In the genomic region with DNA sequence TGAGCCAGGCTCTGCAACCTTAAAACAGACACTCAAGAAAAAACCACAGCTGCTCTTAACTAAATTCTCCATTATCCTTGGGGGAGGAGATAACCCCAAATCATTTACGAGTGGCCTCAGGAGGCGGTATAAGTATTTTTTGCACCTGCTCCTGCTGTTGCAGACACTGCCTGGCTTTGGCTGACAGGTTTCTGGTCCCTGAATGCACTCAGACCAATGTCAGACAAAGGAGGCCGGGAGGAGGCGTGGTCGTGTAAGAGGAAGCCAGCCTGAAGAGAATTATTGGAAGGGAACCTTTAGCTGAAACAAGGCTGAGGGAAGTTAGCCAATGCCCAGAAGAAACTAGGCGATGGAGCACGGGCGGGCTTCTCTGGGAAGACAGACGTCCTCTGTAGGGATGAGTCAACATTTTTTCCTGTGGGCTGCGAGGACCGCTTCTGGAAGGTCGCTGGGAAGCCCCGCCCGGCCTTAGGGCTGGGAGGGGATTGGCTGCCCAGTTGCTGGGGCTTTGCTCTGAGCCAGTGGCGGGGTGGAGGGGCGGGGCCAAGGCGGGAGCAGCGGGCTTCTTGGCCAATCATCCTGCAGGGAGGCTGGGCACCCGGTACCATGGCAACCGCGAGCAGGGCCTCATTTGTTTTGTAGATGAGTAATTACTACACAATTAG, we compare ENCODE assay signal across 8 cellular contexts.
DNase-seq lines count a peak whose midpoint lies in the region; ATAC-seq and TF ChIP-seq lines count a peak whose summit lies in the region.

No MANE protein-coding gene starts in this region.

- H3K36me3 ChIP-seq in MG63 (no peaks in the 10 kb centered on the region), hepatocyte (replicated peaks; ENCODE audit: insufficient read depth, low read depth) (peaks cover 5% of the 10 kb centered on the region)

- peak overlapping the region; percentile 55 for H3K27ac ChIP-seq in hepatocyte

- ATAC-seq in GM21528 (IDR thresholded peaks at IDR 0.05; ENCODE audit: low FRiP score, unreplicated experiment) = no peak
- ATAC-seq in GM19324 (IDR thresholded peaks at IDR 0.05; ENCODE audit: low FRiP score, unreplicated experiment) = no peak

- DNase-seq in G401 (ENCODE audit: low spot score) = peak; percentile 98
- peak; percentile 99 for DNase-seq in MG63
- peak; percentile 93 for DNase-seq in SHP77 treated with DMSO at 0.1 percent for 48 hours (lab: John Stamatoyannopoulos, UW)
- peak; percentile 81 for DNase-seq in brain pericyte (ENCODE audit: low read depth, low spot score)
- DNase-seq in hepatocyte (ENCODE audit: low spot score) = peak; percentile 96
- peak; percentile 97 to 100 (median 99) for DNase-seq in posterior cingulate gyrus

- H3K27me3 ChIP-seq in MG63 = no peaks in the 10 kb centered on the region
- no peaks in the 10 kb centered on the region for H3K27me3 ChIP-seq in hepatocyte

- H3K4me1 ChIP-seq in hepatocyte (ENCODE audit: insufficient read depth) = peaks cover 24% of the 10 kb centered on the region

- no peaks in the 10 kb centered on the region for H3K9me2 ChIP-seq in hepatocyte (replicated peaks; ENCODE audit: insufficient read depth)

- H3K79me2 ChIP-seq in hepatocyte = no peaks in the 10 kb centered on the region

- intact Hi-C loops in posterior cingulate gyrus (cut with DNase I) = no loop called here

- TF ChIP-seq CTCF in hepatocyte (IDR thresholded peaks at IDR 0.05; ENCODE audit: poor library complexity) = no peak

- in situ Hi-C loops in G401 (cut with HindIII; ENCODE audit: low sequenced_read_pairs) = no loop called here

- peak overlapping the region; percentile 69 for H3K4me2 ChIP-seq in hepatocyte

- 12% methylated on average over 21 of the region's 21 CpGs for WGBS in hepatocyte (ENCODE audit: low lambda C conversion rate, missing lambda C conversion rate)

- H2AFZ ChIP-seq in hepatocyte = no peak overlapping the region

- H3K9me3 ChIP-seq in MG63 (no peaks in the 10 kb centered on the region), hepatocyte (ENCODE audit: low read depth) (no peaks in the 10 kb centered on the region)

- no peaks in the 10 kb centered on the region for H4K20me1 ChIP-seq in hepatocyte (ENCODE audit: insufficient read depth, poor library complexity, severe bottlenecking)

- 0 out of 2 replicates have a peak overlapping the region, but pooled peaks have one; percentile 9 for H3K4me3 ChIP-seq in MG63
- no peak overlapping the region for H3K4me3 ChIP-seq in hepatocyte
